Comparison of ENCODE assay signal across 1 cellular context in genomic region chr4:80462537-80463207, GRCh38.
TF ChIP-seq lines count a peak whose summit lies in the region.

No MANE protein-coding gene starts in this region.

TF ChIP-seq in HepG2, 621 proteins besides CTCF, POLR2A, EP300 and RAD21 (continued from another document):
- TF ChIP-seq ZNF597 (CRISPR knock-in tag; IDR thresholded peaks at IDR 0.05) = no peak
- TF ChIP-seq ZNF263 (CRISPR knock-in tag; IDR thresholded peaks at IDR 0.05) = no peak
- no peak for TF ChIP-seq SNAPC5 (CRISPR knock-in tag; IDR thresholded peaks at IDR 0.05; ENCODE audit: borderline replicate concordance)
- no peak for TF ChIP-seq HNRNPK (IDR thresholded peaks at IDR 0.05; ENCODE audit: low read depth, low read length, poor library complexity, severe bottlenecking)
- TF ChIP-seq FIP1L1 (IDR thresholded peaks at IDR 0.05; ENCODE audit: borderline replicate concordance, insufficient read depth, low read depth, low read length) = no peak
- TF ChIP-seq RXRA (CRISPR knock-in tag; IDR thresholded peaks at IDR 0.05) = no peak
- TF ChIP-seq ZNF280B (CRISPR knock-in tag; IDR thresholded peaks at IDR 0.05; ENCODE audit: borderline replicate concordance) = no peak
- TF ChIP-seq STAT6 (CRISPR knock-in tag; IDR thresholded peaks at IDR 0.05; ENCODE audit: borderline replicate concordance) = no peak
